ENCODE assay signal across 1 cellular context in genomic region chr17:80414803-80415625, GRCh38.
A peak's percentile ranks its signal among the peaks of the same experiment; 100 is the strongest.
TF ChIP-seq lines count a peak whose summit lies in the region.

ENDOV (plus strand) TSS chr17:80415167; CDS start chr17:80415195, 28 bp downstream.

TF ChIP-seq in K562, 482 proteins besides CTCF, POLR2A, EP300 and RAD21 (continued from another document and continues in another):
- peak; percentile 42; the same call in 1 of the 2 replicates for TF ChIP-seq KAT7 (CRISPR knock-in tag; IDR thresholded peaks at IDR 0.05; ENCODE audit: borderline replicate concordance)
- no peak for TF ChIP-seq BRF2 (IDR thresholded peaks at IDR 0.05; ENCODE audit: borderline replicate concordance, insufficient read depth, insufficient read length)
- no peak; the same call in 1 of the 2 replicates for TF ChIP-seq NR1H2 (CRISPR knock-in tag; IDR thresholded peaks at IDR 0.05)
- no peak for TF ChIP-seq MTA2 (IDR thresholded peaks at IDR 0.05; ENCODE audit: low read depth)
- peak; percentile 41; the same call in 1 of the 2 replicates for TF ChIP-seq SMAD4 (CRISPR knock-in tag; conservative IDR thresholded peaks at IDR 0.05)
- peak in 1 of 2 experiments; percentile 57; a peak in 2 of 4 replicates for TF ChIP-seq FOXK2 (conservative IDR thresholded peaks at IDR 0.05 in 1 of 2, IDR thresholded peaks at IDR 0.05 in 1 of 2; ENCODE audit: low read depth in 2 of 2)
- TF ChIP-seq ZNF75A (CRISPR knock-in tag; IDR thresholded peaks at IDR 0.05) = 0 out of 2 replicates have a peak, but pooled peaks have one; percentile 6
- no peak for TF ChIP-seq ZNF23 (CRISPR knock-in tag; IDR thresholded peaks at IDR 0.05)
- no peak for TF ChIP-seq ADNP (tag; IDR thresholded peaks at IDR 0.05)
- TF ChIP-seq KLF6 (CRISPR knock-in tag; IDR thresholded peaks at IDR 0.05; ENCODE audit: borderline replicate concordance) = peak; percentile 90; the same call in 1 of the 2 replicates
- peak; percentile 73 for TF ChIP-seq NCOA1 (IDR thresholded peaks at IDR 0.05; ENCODE audit: low read depth)
- peak; percentile 72 to 90; a peak in 3 of 4 replicates for TF ChIP-seq SIN3A (IDR thresholded peaks at IDR 0.05; ENCODE audit: borderline replicate concordance in 2 of 2, control insufficient read depth in 1 of 2, low read depth in 2 of 2, low read length in 2 of 2)
- TF ChIP-seq MTA3 (IDR thresholded peaks at IDR 0.05; ENCODE audit: borderline replicate concordance) = no peak; the same call in 1 of the 2 replicates
- peak; percentile 54 for TF ChIP-seq HMGN3 (IDR thresholded peaks at IDR 0.05; ENCODE audit: borderline replicate concordance, extremely low read depth, insufficient read length, low read depth, low read length)
- peak; percentile 71 for TF ChIP-seq HNRNPLL (IDR thresholded peaks at IDR 0.05; ENCODE audit: low read depth, low read length, poor library complexity, severe bottlenecking)
- no peak for TF ChIP-seq CBX2 (IDR thresholded peaks at IDR 0.05; ENCODE audit: insufficient read depth, low read length, poor library complexity, severe bottlenecking)
- no peak for TF ChIP-seq CHD1 (IDR thresholded peaks at IDR 0.05; ENCODE audit: low read length)
- TF ChIP-seq NKRF (IDR thresholded peaks at IDR 0.05; ENCODE audit: borderline replicate concordance) = peak; percentile 98
- peak; percentile 77 for TF ChIP-seq BMI1 (IDR thresholded peaks at IDR 0.05; ENCODE audit: low read length)
- TF ChIP-seq ZNF699 (CRISPR knock-in tag; IDR thresholded peaks at IDR 0.05; ENCODE audit: insufficient replicate concordance) = no peak
- TF ChIP-seq BDP1 (IDR thresholded peaks at IDR 0.05; ENCODE audit: insufficient read depth, insufficient read length) = no peak
- peak; percentile 79; the same call in 1 of the 2 replicates for TF ChIP-seq PHF8 (IDR thresholded peaks at IDR 0.05; ENCODE audit: borderline replicate concordance, low read length)
- peak; percentile 65; the same call in 1 of the 2 replicates for TF ChIP-seq ZBTB1 (CRISPR knock-in tag; IDR thresholded peaks at IDR 0.05; ENCODE audit: borderline replicate concordance, low read depth)
- TF ChIP-seq GATAD2A (IDR thresholded peaks at IDR 0.05) = no peak
- peak; percentile 47; the same call in 1 of the 2 replicates for TF ChIP-seq GMEB1 (CRISPR knock-in tag; IDR thresholded peaks at IDR 0.05)
- TF ChIP-seq BACH1 (tag; IDR thresholded peaks at IDR 0.05) = no peak
- no peak for TF ChIP-seq LEF1 (IDR thresholded peaks at IDR 0.05)
- 0 out of 2 replicates have a peak, but pooled peaks have one; percentile 75 for TF ChIP-seq FOXP1 (CRISPR knock-in tag; IDR thresholded peaks at IDR 0.05)
- no peak for TF ChIP-seq ELK1 (CRISPR knock-in tag; IDR thresholded peaks at IDR 0.05)
- no peak for TF ChIP-seq CBFB (CRISPR knock-in tag; IDR thresholded peaks at IDR 0.05)
- no peak for TF ChIP-seq PHTF2 (CRISPR knock-in tag; IDR thresholded peaks at IDR 0.05)
- TF ChIP-seq MEIS2 (IDR thresholded peaks at IDR 0.05; ENCODE audit: partially characterized antibody) = peak; percentile 80
- peak; percentile 86 for TF ChIP-seq ZFX (CRISPR knock-in tag; IDR thresholded peaks at IDR 0.05)
- no peak for TF ChIP-seq ZFP91 (CRISPR knock-in tag; IDR thresholded peaks at IDR 0.05)
- peak; percentile 97 for TF ChIP-seq MTA1 (IDR thresholded peaks at IDR 0.05; ENCODE audit: borderline replicate concordance)
- peak; percentile 17; the same call in 1 of the 2 replicates for TF ChIP-seq TEAD4 (IDR thresholded peaks at IDR 0.05; ENCODE audit: low read length)
- TF ChIP-seq TEAD4 (CRISPR knock-in tag; IDR thresholded peaks at IDR 0.05; ENCODE audit: borderline replicate concordance) = no peak
- TF ChIP-seq ZNF668 (CRISPR knock-in tag; IDR thresholded peaks at IDR 0.05) = no peak
- peak; percentile 75 for TF ChIP-seq ZBTB33 (CRISPR knock-in tag; IDR thresholded peaks at IDR 0.05)
- no peak for TF ChIP-seq CBFA2T3 (IDR thresholded peaks at IDR 0.05)
- TF ChIP-seq HBP1 (CRISPR knock-in tag; IDR thresholded peaks at IDR 0.05) = no peak
- TF ChIP-seq RBFOX2 (IDR thresholded peaks at IDR 0.05; ENCODE audit: low read depth, low read length) = peak; percentile 77
- TF ChIP-seq ZBTB49 (CRISPR knock-in tag; IDR thresholded peaks at IDR 0.05; ENCODE audit: borderline replicate concordance) = 0 out of 2 replicates have a peak, but pooled peaks have one; percentile 35
- peak; percentile 47 for TF ChIP-seq NEUROD1 (IDR thresholded peaks at IDR 0.05; ENCODE audit: borderline replicate concordance, low read depth, low read length, partially characterized antibody)
- no peak for TF ChIP-seq MEF2D (tag; conservative IDR thresholded peaks at IDR 0.05; ENCODE audit: low read depth)
- no peak for TF ChIP-seq POLR3G (IDR thresholded peaks at IDR 0.05; ENCODE audit: extremely low read depth, insufficient read length, insufficient replicate concordance)
- peak; percentile 88 for TF ChIP-seq HDAC2 (IDR thresholded peaks at IDR 0.05)
- TF ChIP-seq ATF3 (IDR thresholded peaks at IDR 0.05) = peak; percentile 42; the same call in 1 of the 2 replicates
- no peak for TF ChIP-seq ATF3 (CRISPR knock-in tag; conservative IDR thresholded peaks at IDR 0.05)
- TF ChIP-seq ZBTB9 (CRISPR knock-in tag; IDR thresholded peaks at IDR 0.05) = 0 out of 2 replicates have a peak, but pooled peaks have one; percentile 15
- TF ChIP-seq PML (IDR thresholded peaks at IDR 0.05; ENCODE audit: low read length) = peak; percentile 53; the same call in 1 of the 2 replicates
- TF ChIP-seq NR2C1 (IDR thresholded peaks at IDR 0.05) = peak; percentile 32; the same call in 1 of the 2 replicates
- peak; percentile 55; the same call in 1 of the 2 replicates for TF ChIP-seq NR2C1 (tag; IDR thresholded peaks at IDR 0.05)
- no peak for TF ChIP-seq RFX7 (CRISPR knock-in tag; IDR thresholded peaks at IDR 0.05)
- peak in 1 of 2 experiments; percentile 70; a peak in 2 of 4 replicates for TF ChIP-seq TRIM24 (IDR thresholded peaks at IDR 0.05)
